6 cellular contexts compared by ENCODE assay signal in the genomic region with DNA sequence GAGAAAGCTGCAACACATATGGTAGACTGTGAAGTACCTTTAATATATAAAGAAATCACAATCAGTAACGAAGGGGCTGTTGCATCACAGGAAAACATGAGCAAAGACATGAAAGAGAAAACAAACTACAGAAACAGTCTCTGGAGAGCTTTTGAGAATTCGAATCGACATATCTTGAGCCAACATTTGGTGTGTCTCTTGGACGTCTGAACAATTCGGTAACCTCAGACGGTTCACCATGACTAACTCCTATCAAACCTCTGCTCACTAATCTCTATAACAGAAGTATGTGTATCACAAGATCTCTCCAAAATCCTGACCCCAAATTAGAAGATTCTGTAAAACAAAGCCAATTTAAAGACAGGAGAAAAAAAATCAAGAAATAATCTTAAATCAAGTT.
"Had no signal": no experiment of that assay in that cellular context is flagged by ENCODE, and none has a peak within 500 bp of the region (broad histone marks: within the 10 kb centered on the region; RNA-seq: fewer than 3 reads in every experiment).

No MANE protein-coding gene starts in this region.

- DNase-seq: H9, HCEC 1CT, IMR-90, KG1 had no signal

- ATAC-seq: GM23338, K562 had no signal

- H3K4me2 ChIP-seq: GM23338 had no signal

- H3K4me3 ChIP-seq: GM23338, K562 had no signal

- H2AFZ ChIP-seq: GM23338 had no signal
